In genomic region chr2:188330316-188331053, GRCh38 we compare ENCODE assay signal across 20 cellular contexts.
"Had no signal": no experiment of that assay in that cellular context is flagged by ENCODE, and none has a peak within 500 bp of the region (broad histone marks: within the 10 kb centered on the region; RNA-seq: fewer than 3 reads in every experiment).

No MANE protein-coding gene starts in this region.

- H3K4me3 ChIP-seq: gastrocnemius medialis, heart right ventricle, testis, tibial nerve, upper lobe of right lung, vagina had no signal

- H3K4me1 Mint-ChIP-seq: naive B cell; stimulated activated naive B cell treated with anti-CD40 and anti-IgM and Interleukin-4, amounts not matched to agents 10 μg/mL and 1 μg/mL and 100 μg/mL, for 72 hours; stimulated activated naive CD8-positive, alpha-beta T cell treated with anti-CD3 and anti-CD28 coated beads, Interleukin-15, amount 100 ng/mL, for 72 hours had no signal

- H3K9me3 ChIP-seq: gastrocnemius medialis, heart right ventricle, neutrophil, testis, tibial nerve, upper lobe of right lung, vagina had no signal

- H3K36me3 ChIP-seq: gastrocnemius medialis, heart right ventricle, neutrophil, tibial nerve, upper lobe of right lung, vagina had no signal

- H3K27ac ChIP-seq: gastrocnemius medialis, heart right ventricle, neutrophil, testis, tibial nerve, upper lobe of right lung, vagina had no signal

- H3K4me3 Mint-ChIP-seq: endodermal cell; naive B cell; nephron; stimulated activated naive B cell treated with anti-CD40 and anti-IgM and Interleukin-4, amounts not matched to agents 10 μg/mL and 1 μg/mL and 100 μg/mL, for 72 hours; stimulated activated naive CD8-positive, alpha-beta T cell treated with anti-CD3 and anti-CD28 coated beads, Interleukin-15, amount 100 ng/mL, for 72 hours had no signal

- FAIRE-seq: islet of Langerhans had no signal

- H3K27me3 ChIP-seq: gastrocnemius medialis, heart right ventricle, neutrophil, testis, tibial nerve, upper lobe of right lung, vagina had no signal

- ATAC-seq: gastrocnemius medialis; heart right ventricle; sciatic nerve; stimulated activated naive B cell treated with anti-CD40 and anti-IgM and Interleukin-4, amounts not matched to agents 10 μg/mL and 1 μg/mL and 100 μg/mL, for 72 hours; stimulated activated naive CD8-positive, alpha-beta T cell treated with anti-CD3 and anti-CD28 coated beads, Interleukin-15, amount 100 ng/mL, for 72 hours; upper lobe of right lung had no signal

- DNase-seq: effector CD4-positive, alpha-beta T cell; endodermal cell; gastrocnemius medialis; heart right ventricle; hypothalamus; kidney glomerular epithelial cell; mesendoderm; naive B cell; stimulated activated CD4-positive, alpha-beta T cell treated with anti-CD3 and anti-CD28 coated beads, Interleukin-2, amount 100 ng/mL, for 24 hours; stimulated activated CD4-positive, alpha-beta T cell treated with anti-CD3 and anti-CD28 coated beads, Interleukin-4, amount 100 ng/mL, for 4 hours; stimulated activated naive B cell treated with anti-CD40 and anti-IgM and Interleukin-4, amounts not matched to agents 10 μg/mL and 1 μg/mL and 100 μg/mL, for 72 hours; stimulated activated naive CD8-positive, alpha-beta T cell treated with anti-CD3 and anti-CD28 coated beads, Interleukin-15, amount 100 ng/mL, for 72 hours; testis; upper lobe of right lung had no signal

- H3K27me3 Mint-ChIP-seq: naive B cell; stimulated activated naive B cell treated with anti-CD40 and anti-IgM and Interleukin-4, amounts not matched to agents 10 μg/mL and 1 μg/mL and 100 μg/mL, for 72 hours; stimulated activated naive CD8-positive, alpha-beta T cell treated with anti-CD3 and anti-CD28 coated beads, Interleukin-15, amount 100 ng/mL, for 72 hours had no signal

- H3K9me3 Mint-ChIP-seq: endodermal cell; naive B cell; nephron; stimulated activated naive B cell treated with anti-CD40 and anti-IgM and Interleukin-4, amounts not matched to agents 10 μg/mL and 1 μg/mL and 100 μg/mL, for 72 hours; stimulated activated naive CD8-positive, alpha-beta T cell treated with anti-CD3 and anti-CD28 coated beads, Interleukin-15, amount 100 ng/mL, for 72 hours had no signal

- H3K27ac Mint-ChIP-seq: endodermal cell; naive B cell; nephron; stimulated activated naive B cell treated with anti-CD40 and anti-IgM and Interleukin-4, amounts not matched to agents 10 μg/mL and 1 μg/mL and 100 μg/mL, for 72 hours; stimulated activated naive CD8-positive, alpha-beta T cell treated with anti-CD3 and anti-CD28 coated beads, Interleukin-15, amount 100 ng/mL, for 72 hours had no signal

- H3K36me3 Mint-ChIP-seq: naive B cell; stimulated activated naive B cell treated with anti-CD40 and anti-IgM and Interleukin-4, amounts not matched to agents 10 μg/mL and 1 μg/mL and 100 μg/mL, for 72 hours had no signal
